9 cellular contexts compared by ENCODE assay signal in the genomic region with DNA sequence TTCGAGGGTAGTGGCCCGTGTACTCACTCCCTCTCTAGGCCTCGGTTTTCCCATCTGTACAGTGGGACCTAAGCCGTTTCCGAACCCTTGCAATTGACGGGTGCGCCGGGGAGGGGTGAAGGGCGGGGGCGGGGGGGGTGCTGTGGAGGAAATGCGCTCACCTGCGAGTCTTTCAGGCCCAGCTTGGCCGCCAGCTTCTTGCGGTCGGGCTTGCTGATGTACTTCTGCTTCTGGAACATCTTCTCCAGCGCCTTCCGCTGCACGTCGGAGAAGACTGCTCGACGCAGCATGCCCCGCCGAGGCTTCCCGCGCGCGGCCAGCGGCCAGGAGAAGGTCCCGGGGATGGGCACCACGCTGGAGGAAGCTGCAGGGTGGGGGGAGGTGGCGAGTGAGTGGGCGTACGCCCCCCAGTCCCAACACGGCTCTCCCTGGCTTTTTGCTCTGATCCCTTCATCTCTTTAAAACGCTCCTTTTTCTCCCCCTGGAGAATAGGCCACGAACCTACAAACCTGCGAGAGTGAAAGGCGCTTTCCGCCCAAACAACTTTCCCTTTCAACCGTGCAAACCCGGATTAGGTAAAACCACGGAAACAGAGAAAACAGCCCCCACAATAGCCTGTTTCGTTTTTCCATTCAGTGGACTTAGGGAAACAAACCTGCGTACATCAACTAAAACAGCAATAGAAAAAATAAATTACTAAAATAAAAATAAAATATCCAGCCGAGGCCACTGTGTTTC. TPM values are rescaled to one million over a fixed set of nuclear protein-coding genes. Genes with fewer than 3 reads are reported as not detected.
DNase-seq lines count a peak whose midpoint lies in the region; ATAC-seq, FAIRE-seq and TF ChIP-seq lines count a peak whose summit lies in the region.
"Had no signal": no experiment of that assay in that cellular context is flagged by ENCODE, and none has a peak within 500 bp of the region (broad histone marks: within the 10 kb centered on the region; RNA-seq: fewer than 3 reads in every experiment).

No MANE protein-coding gene starts in this region.

- no peak for TF ChIP-seq EP300 in A549 (IDR thresholded peaks at IDR 0.05)

- no peak overlapping the region for H3K27ac ChIP-seq in A549
- H3K27ac ChIP-seq in HUES48 (ENCODE audit: low read depth, low read length): no peak overlapping the region
- H3K27ac ChIP-seq in lower lobe of right lung: no peak overlapping the region
- no peak overlapping the region for H3K27ac ChIP-seq in pancreas
- H3K27ac ChIP-seq: tibial nerve had no signal

- WGBS in A549 (ENCODE audit: missing lambda C conversion rate): 26% methylated on average over 35 of the region's 45 CpGs
- WGBS in pancreas, 2 donors: 5 to 6% methylated on average over 39 to 45 of the region's 45 CpGs

- no peak for TF ChIP-seq CTCF in A549 (IDR thresholded peaks at IDR 0.05)
- TF ChIP-seq CTCF in lower lobe of right lung (IDR thresholded peaks at IDR 0.05): no peak
- no peak for TF ChIP-seq CTCF in pancreas (IDR thresholded peaks at IDR 0.05)

- intact Hi-C loops in lower lobe of right lung (cut with DNase I) (no loop called here), pancreas (cut with DNase I) (no loop called here)

- peak overlapping the region; percentile 56 for H3K4me2 ChIP-seq in A549

- H3K27me3 ChIP-seq in HUES48 (ENCODE audit: control insufficient read depth, insufficient read depth, low read length) (peaks cover 91% of the 10 kb centered on the region), lower lobe of right lung (ENCODE audit: low read depth) (peaks cover 88% of the 10 kb centered on the region), pancreas (peaks cover 18 to 62% (median 23%) of the 10 kb centered on the region in 4 donors)

- H3K4me3 ChIP-seq in A549 (peak overlapping the region; percentile 36; the same call in 2 of the 3 replicates), HUES48 (ENCODE audit: low read depth, low read length) (peak overlapping the region; percentile 67), lower lobe of right lung (peak overlapping the region; percentile 34), pancreas (peak overlapping the region in 2 of 4 donors; percentile 16 to 43)

- FAIRE-seq in A549 (lab: Jason Lieb, UNC) (no peak), pancreas (lab: Jason Lieb, UNC) (no peak)

- peaks cover 5% of the 10 kb centered on the region; the same call in 2 of the 3 replicates for H3K4me1 ChIP-seq in A549
- peaks cover 54% of the 10 kb centered on the region for H3K4me1 ChIP-seq in HUES48 (ENCODE audit: control insufficient read depth, insufficient read depth, low read length)
- peaks cover 11% of the 10 kb centered on the region for H3K4me1 ChIP-seq in lower lobe of right lung
- peaks cover 0 to 4% (median 0%) of the 10 kb centered on the region in 3 donors for H3K4me1 ChIP-seq in pancreas

- TF ChIP-seq RAD21 in A549 (conservative IDR thresholded peaks at IDR 0.05 in 1 of 2, IDR thresholded peaks at IDR 0.05 in 1 of 2): no peak

- ATAC-seq in A549: no peak
- peak; percentile 6 to 15 for ATAC-seq in lower lobe of right lung
- ATAC-seq in pancreas: no peak
- ATAC-seq in GM18861 (IDR thresholded peaks at IDR 0.05; ENCODE audit: unreplicated experiment): no peak

- no peak for TF ChIP-seq POLR2A in A549 (IDR thresholded peaks at IDR 0.05; ENCODE audit: low read length)

- CTCF ChIA-PET in A549 (lab: Yijun Ruan, JAX): interaction anchor here (1.4 kb wide), 1 partner anchor 24 kb away, joined by 3 read pairs; no protein-coding TSS in a partner anchor

- POLR2A ChIA-PET in A549 (lab: Yijun Ruan, JAX): no interaction called here

- no peaks in the 10 kb centered on the region for H3K9me3 ChIP-seq in A549
- H3K9me3 ChIP-seq in HUES48 (ENCODE audit: control insufficient read depth, insufficient read depth, low read length): no peaks in the 10 kb centered on the region
- H3K9me3 ChIP-seq in lower lobe of right lung: no peaks in the 10 kb centered on the region
- H3K9me3 ChIP-seq in pancreas: no peaks in the 10 kb centered on the region

- no peak overlapping the region for H3K9ac ChIP-seq in HUES48 (ENCODE audit: low read depth, low read length)

- no peaks in the 10 kb centered on the region for H3K36me3 ChIP-seq in HUES48 (ENCODE audit: control insufficient read depth, insufficient read depth, low read length)
- no peaks in the 10 kb centered on the region for H3K36me3 ChIP-seq in lower lobe of right lung
- H3K36me3 ChIP-seq in pancreas: no peaks in the 10 kb centered on the region
- H3K36me3 ChIP-seq: tibial nerve had no signal

- DNase-seq in A549 (ENCODE audit: low read depth in 1 of 2, low spot score in 1 of 2): no peak
- DNase-seq in activated effector memory CD4-positive, alpha-beta T cell treated with anti-CD3 and anti-CD28 coated beads, Interleukin-2, amount 50 U/mL, for 16 hours: peak; percentile 72
- no peak for DNase-seq in lower lobe of right lung
- no peak for DNase-seq in pancreas
- DNase-seq in GM19238 (ENCODE audit: insufficient read length, low spot score): no peak
- no peak for DNase-seq in DMS79 (lab: John Stamatoyannopoulos, UW)

TF ChIP-seq in A549, 52 proteins besides CTCF, POLR2A, EP300 and RAD21:
- TF ChIP-seq JUN (IDR thresholded peaks at IDR 0.05) (no peak), HOXB5 (CRISPR knock-in tag; IDR thresholded peaks at IDR 0.05) (no peak), HEYL (CRISPR knock-in tag; IDR thresholded peaks at IDR 0.05) (no peak), TFCP2L1 (CRISPR knock-in tag; IDR thresholded peaks at IDR 0.05) (no peak), ZC3H11A (IDR thresholded peaks at IDR 0.05) (no peak), KDM5A (IDR thresholded peaks at IDR 0.05) (no peak), PHF8 (IDR thresholded peaks at IDR 0.05; ENCODE audit: borderline replicate concordance, low read depth) (no peak), JUNB (IDR thresholded peaks at IDR 0.05) (no peak), MAFK (IDR thresholded peaks at IDR 0.05; ENCODE audit: partially characterized antibody) (no peak), RNF2 (IDR thresholded peaks at IDR 0.05; ENCODE audit: borderline replicate concordance, low read depth) (no peak)
TF ChIP-seq in A549: peak in this region for 0.

RNA-seq across cellular contexts. Expression of a gene that starts 3.2 kb away (rescaled TPM):
- polyA plus RNA-seq in A549 (2011; rRNA removed): not detected in 2 replicates
- polyA plus RNA-seq in A549 (2012; cell fraction: cytosol; rRNA removed): not detected in 2 replicates
- polyA plus RNA-seq in A549 (2012; cell fraction: nucleus; rRNA removed): not detected in 2 replicates
- polyA plus RNA-seq in A549 (2017; fragmentation: RNase III; extraction: RNeasy Plus Mini Kit Qiagen cat#74134 plus additional on column Dnase treatment): not detected in 3 replicates
- not detected in 2 replicates for polyA minus RNA-seq in A549 (2011; rRNA and poly(A)+ RNA removed)
- total RNA-seq in lower lobe of right lung: not detected
- total RNA-seq in pancreas: not detected
- polyA plus RNA-seq in pancreas: not detected
- total RNA-seq: tibial nerve had no signal

Comparison
In these comparisons a context has a peak if more than half of its experiments do, and no peak if none do; other contexts are left out.
1. ATAC-seq: peak in lower lobe of right lung (2 of 2); none in A549 (0 of 2), pancreas (0 of 4) and GM18861 (single experiment).